Comparison of ENCODE assay signal across 1 cellular context in genomic region chr3:117400303-117400702, GRCh38.
TF ChIP-seq lines count a peak whose summit lies in the region.

No MANE protein-coding gene starts in this region.

TF ChIP-seq in IMR-90, 13 proteins besides CTCF, POLR2A, EP300 and RAD21:
- TF ChIP-seq NFE2L2 (IDR thresholded peaks at IDR 0.05; ENCODE audit: low read depth, low read length) = no peak
- TF ChIP-seq FOS (IDR thresholded peaks at IDR 0.05; ENCODE audit: low read depth, low read length) = 0 out of 2 replicates have a peak, but pooled peaks have one; percentile 39
